ENCODE assay signal across 8 cellular contexts in genomic region chr6:141484726-141485125, GRCh38.
DNase-seq lines count a peak whose midpoint lies in the region; ATAC-seq and TF ChIP-seq lines count a peak whose summit lies in the region.

No MANE protein-coding gene starts in this region.

- H3K4me1 ChIP-seq in naive thymus-derived CD4-positive, alpha-beta T cell (ENCODE audit: control insufficient read depth in 2 of 2, insufficient read depth in 2 of 2, low read length in 2 of 2): peaks cover 11 to 24% of the 10 kb centered on the region in 2 donors

- no peaks in the 10 kb centered on the region for H3K36me3 ChIP-seq in naive thymus-derived CD4-positive, alpha-beta T cell (ENCODE audit: control insufficient read depth in 2 of 3, insufficient read depth in 3 of 3, low read length in 3 of 3)

- ATAC-seq in GM21367 (IDR thresholded peaks at IDR 0.05; ENCODE audit: unreplicated experiment) (peak; percentile 83), HG03460 (IDR thresholded peaks at IDR 0.05; ENCODE audit: unreplicated experiment) (peak; percentile 74)
- ATAC-seq in naive thymus-derived CD4-positive, alpha-beta T cell: peak; percentile 51

- H3K4me3 Mint-ChIP-seq in naive thymus-derived CD4-positive, alpha-beta T cell: peak overlapping the region in 8 of 10 donors; percentile 34 to 90 (median 76)

- H3K36me3 Mint-ChIP-seq in naive thymus-derived CD4-positive, alpha-beta T cell: peaks cover 0 to 14% (median 0%) of the 10 kb centered on the region in 5 donors

- H3K9me3 Mint-ChIP-seq in naive thymus-derived CD4-positive, alpha-beta T cell: peaks cover 0 to 4% (median 0%) of the 10 kb centered on the region in 11 donors

- intact Hi-C loops in naive thymus-derived CD4-positive, alpha-beta T cell (cut with micrococcal nuclease): loop anchor here (2.0 to 10.0 kb wide), 5 partner anchors 28 to 913 kb away; partner anchors contain the start of genes NMBR (in 1 of the 2) and VTA1 (in 1 of the 2)

- H3K27me3 ChIP-seq in naive thymus-derived CD4-positive, alpha-beta T cell (ENCODE audit: control insufficient read depth in 2 of 2, insufficient read depth in 2 of 2, low read length in 2 of 2): no peaks in the 10 kb centered on the region

- peak overlapping the region; percentile 43 for H3K27ac ChIP-seq in naive thymus-derived CD4-positive, alpha-beta T cell (ENCODE audit: low read depth, low read length)

- peak; percentile 75 for DNase-seq in GM12864 (ENCODE audit: low read depth)
- DNase-seq in UCSD-AML1 (lab: John Stamatoyannopoulos, UW; ENCODE audit: unreplicated experiment): peak; percentile 11
- peak in 4 of 9 donors; percentile 3 to 18 (median 12) for DNase-seq in naive thymus-derived CD4-positive, alpha-beta T cell
- no peak for DNase-seq in GF-D8 (lab: John Stamatoyannopoulos, UW)
- no peak for DNase-seq in RKO (ENCODE audit: low spot score)
- DNase-seq in NCI-H1048 (lab: John Stamatoyannopoulos, UW): no peak

- TF ChIP-seq CTCF in GM12864 (IDR thresholded peaks at IDR 0.05; ENCODE audit: low read depth, low read length, missing control alignments): no peak

- H3K4me1 Mint-ChIP-seq in naive thymus-derived CD4-positive, alpha-beta T cell: peaks cover 11 to 56% (median 41%) of the 10 kb centered on the region in 7 donors

- peak overlapping the region in 8 of 9 donors; percentile 76 to 97 (median 93) for H3K27ac Mint-ChIP-seq in naive thymus-derived CD4-positive, alpha-beta T cell

- no peak overlapping the region for H3K4me3 ChIP-seq in GM12864 (ENCODE audit: low read depth, low read length)
- peak overlapping the region; percentile 22 for H3K4me3 ChIP-seq in naive thymus-derived CD4-positive, alpha-beta T cell (ENCODE audit: low read length)

- POLR2A ChIA-PET in naive thymus-derived CD4-positive, alpha-beta T cell (lab: Charles Lee): interaction anchor here (0.6 to 0.7 kb wide), 2 partner anchors 365 to 1890 kb away, joined by 3 read pairs; no protein-coding TSS in a partner anchor

- no peaks in the 10 kb centered on the region for H3K9me3 ChIP-seq in naive thymus-derived CD4-positive, alpha-beta T cell (ENCODE audit: control insufficient read depth in 2 of 3, low read length in 3 of 3)

- H3K27me3 Mint-ChIP-seq in naive thymus-derived CD4-positive, alpha-beta T cell: no peaks in the 10 kb centered on the region

- CTCF ChIA-PET in naive thymus-derived CD4-positive, alpha-beta T cell (lab: Charles Lee): no interaction called here

Comparison
In these comparisons a context has a peak if more than half of its experiments do, and no peak if none do; other contexts are left out.
1. DNase-seq: peak in GM12864 (single experiment) and UCSD-AML1 (single experiment); none in GF-D8 (single experiment), RKO (single experiment) and NCI-H1048 (single experiment).
2. Peak in every context shown above with its lines, with median percentiles within 50 percentile points of each other: ATAC-seq.